15 cellular contexts compared by ENCODE assay signal in the genomic region with DNA sequence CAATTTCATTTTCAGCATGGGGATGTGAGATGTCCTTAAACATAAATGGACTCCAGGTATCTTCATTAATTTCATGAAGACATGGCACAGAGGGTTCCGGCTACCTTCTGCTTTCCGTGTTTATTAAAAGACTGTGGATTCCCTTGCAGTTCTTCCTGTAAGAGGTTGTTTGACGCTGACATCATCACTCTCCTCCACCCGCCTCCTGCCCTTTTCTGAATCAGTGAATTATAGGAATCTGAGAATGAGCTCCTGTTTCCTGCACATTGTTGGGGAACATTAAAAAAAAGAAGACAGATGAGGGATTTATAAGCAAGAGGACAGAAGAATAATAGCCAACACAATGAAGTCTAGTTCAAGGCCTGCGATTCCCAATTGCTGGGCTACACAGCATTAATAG.
DNase-seq lines count a peak whose midpoint lies in the region; ATAC-seq and TF ChIP-seq lines count a peak whose summit lies in the region.
"Had no signal": no experiment of that assay in that cellular context is flagged by ENCODE, and none has a peak within 500 bp of the region (broad histone marks: within the 10 kb centered on the region; RNA-seq: fewer than 3 reads in every experiment).

No MANE protein-coding gene starts in this region.

- no peak for TF ChIP-seq EP300 in stomach (IDR thresholded peaks at IDR 0.05)

- peaks cover 27 to 69% (median 49%) of the 10 kb centered on the region in 4 donors for H3K4me1 ChIP-seq in stomach

- no peaks in the 10 kb centered on the region for H3K27me3 Mint-ChIP-seq in chondrocyte (ENCODE audit: low read depth)
- H3K27me3 Mint-ChIP-seq: activated naive CD8-positive, alpha-beta T cell treated with anti-CD3 and anti-CD28 coated beads, Interleukin-2, amount 10 ng/mL, durations not matched to agents 7 days and 5 days had no signal

- no peaks in the 10 kb centered on the region for H3K9me3 Mint-ChIP-seq in chondrocyte (ENCODE audit: low read depth)
- H3K9me3 Mint-ChIP-seq: activated naive CD8-positive, alpha-beta T cell treated with anti-CD3 and anti-CD28 coated beads, Interleukin-2, amount 10 ng/mL, durations not matched to agents 7 days and 5 days had no signal

- H3K4me3 Mint-ChIP-seq in chondrocyte (ENCODE audit: unreplicated experiment): no peak overlapping the region
- H3K4me3 Mint-ChIP-seq: activated CD8-positive, alpha-beta memory T cell treated with anti-CD3 and anti-CD28 coated beads, Interleukin-2, amount 10 ng/mL, durations not matched to agents 7 days and 5 days; activated naive CD8-positive, alpha-beta T cell treated with anti-CD3 and anti-CD28 coated beads, Interleukin-2, amount 10 ng/mL, durations not matched to agents 7 days and 5 days had no signal

- H3K4me1 Mint-ChIP-seq in chondrocyte (ENCODE audit: low read depth): peaks cover 58% of the 10 kb centered on the region

- H3K27ac Mint-ChIP-seq in chondrocyte (ENCODE audit: unreplicated experiment): peak overlapping the region; percentile 39
- H3K27ac Mint-ChIP-seq: activated CD8-positive, alpha-beta memory T cell treated with anti-CD3 and anti-CD28 coated beads, Interleukin-2, amount 10 ng/mL, durations not matched to agents 7 days and 5 days; activated naive CD8-positive, alpha-beta T cell treated with anti-CD3 and anti-CD28 coated beads, Interleukin-2, amount 10 ng/mL, durations not matched to agents 7 days and 5 days had no signal

- ATAC-seq in HG02885 (IDR thresholded peaks at IDR 0.05; ENCODE audit: poor library complexity, unreplicated experiment): no peak
- ATAC-seq: activated CD8-positive, alpha-beta memory T cell treated with anti-CD3 and anti-CD28 coated beads, Interleukin-2, amount 10 ng/mL, durations not matched to agents 7 days and 5 days; stimulated activated naive CD8-positive, alpha-beta T cell treated with anti-CD3 and anti-CD28 coated beads, Interleukin-15, Interleukin-2, amounts not matched to agents 100 U/mL and 50 U/mL, for 24 hours had no signal

- WGBS in stomach, 5 donors: 67 to 85% (median 75%) methylated on average over 5 of the region's 5 CpGs

- TF ChIP-seq POLR2A in stomach (IDR thresholded peaks at IDR 0.05): no peak

- intact Hi-C loops in stomach (cut with DNase I; ENCODE audit: low total_unique reads): no loop called here

- no peaks in the 10 kb centered on the region for H3K9me3 ChIP-seq in stomach

- TF ChIP-seq CTCF in chondrocyte (IDR thresholded peaks at IDR 0.05) (no peak), stomach (IDR thresholded peaks at IDR 0.05) (no peak)

- H3K27me3 ChIP-seq in stomach: no peaks in the 10 kb centered on the region

- H3K36me3 ChIP-seq in stomach: peaks cover 0 to 5% (median 0%) of the 10 kb centered on the region in 4 donors

- H3K27ac ChIP-seq in stomach: peak overlapping the region in 4 of 5 donors; percentile 23 to 54 (median 44)

- peak; percentile 52 for DNase-seq in HT1080 (ENCODE audit: low read depth)
- DNase-seq in chondrocyte (ENCODE audit: low spot score): no peak
- DNase-seq in kidney tubule cell (ENCODE audit: low spot score): peak; percentile 83
- no peak for DNase-seq in stomach
- DNase-seq in DMS 273 treated with DMSO at 0.1 percent for 48 hours (lab: John Stamatoyannopoulos, UW): no peak
- DNase-seq in NCI-H1694 treated with DMSO at 0.1 percent for 48 hours (lab: John Stamatoyannopoulos, UW): no peak
- DNase-seq: activated CD8-positive, alpha-beta memory T cell treated with anti-CD3 and anti-CD28 coated beads, Interleukin-2, amount 10 ng/mL, durations not matched to agents 7 days and 5 days; activated naive CD8-positive, alpha-beta T cell treated with anti-CD3 and anti-CD28 coated beads, Interleukin-2, amount 10 ng/mL, durations not matched to agents 7 days and 5 days; COR-L47; effector CD8-positive, alpha-beta T cell; Karpas-422; stimulated activated CD4-positive, alpha-beta T cell treated with anti-CD3 and anti-CD28 coated beads, Interleukin-2, amount 100 ng/mL, for 48 hours; stimulated activated naive CD8-positive, alpha-beta T cell treated with anti-CD3 and anti-CD28 coated beads, Interleukin-15, Interleukin-2, amounts not matched to agents 100 U/mL and 50 U/mL, for 24 hours; T1000 had no signal

- no peak overlapping the region for H3K4me3 ChIP-seq in stomach

- no peaks in the 10 kb centered on the region for H3K36me3 Mint-ChIP-seq in chondrocyte (ENCODE audit: low read depth)

Comparison
In these comparisons a context has a peak if more than half of its experiments do, and no peak if none do; other contexts are left out.
1. DNase-seq: peak in HT1080 (single experiment) and kidney tubule cell (single experiment); none in chondrocyte (single experiment), stomach (single experiment), DMS 273 treated with DMSO at 0.1 percent for 48 hours (single experiment) and NCI-H1694 treated with DMSO at 0.1 percent for 48 hours (single experiment).